Comparison of ENCODE assay signal across 8 cellular contexts in genomic region chr9:4986783-4987182, GRCh38. TPM values are rescaled to one million over a fixed set of nuclear protein-coding genes. Genes with fewer than 3 reads are reported as not detected.
DNase-seq lines count a peak whose midpoint lies in the region; ATAC-seq and TF ChIP-seq lines count a peak whose summit lies in the region.

No MANE protein-coding gene starts in this region.

- DNase-seq in AG04450 (ENCODE audit: low read depth, low spot score) = no peak
- DNase-seq in HCT116 (ENCODE audit: low read depth, low spot score) = no peak
- DNase-seq in naive thymus-derived CD4-positive, alpha-beta T cell = no peak
- no peak for DNase-seq in HK-2 (ENCODE audit: unreplicated experiment)
- no peak for DNase-seq in dermis blood vessel endothelial cell
- DNase-seq in 8988T = no peak

- BruUV-seq in HCT116 (replicated peaks; lab: Mats Ljungman, UMichigan) = no TSS peak

- no peak overlapping the region for H3K9ac ChIP-seq in HCT116 (ENCODE audit: low read length)

- RAD21 ChIA-PET in HCT116 (lab: Charles Lee; ENCODE audit: low non-redundant PET in 1 of 2, low total read pairs in 2 of 2, uncharacterized antibody in 2 of 2, unreplicated experiment in 2 of 2) = no interaction called here

- CTCF ChIA-PET in AG04450 (lab: Charles Lee) = interaction anchor here (0.7 to 5.8 kb wide), 22 partner anchors 12 to 614 kb away, joined by 3 to 54 read pairs (median 6); partner anchors contain the start of gene RCL1
- CTCF ChIA-PET in HCT116 (lab: Charles Lee) = interaction anchor here (1.2 to 1.4 kb wide), 3 partner anchors 194 to 237 kb away, joined by 3 to 5 read pairs (median 4); partner anchors contain the start of gene RCL1
- CTCF ChIA-PET in naive thymus-derived CD4-positive, alpha-beta T cell (lab: Charles Lee) = interaction anchor here (0.7 to 2.3 kb wide), 6 partner anchors 48 to 383 kb away, joined by 3 to 25 read pairs (median 6); no protein-coding TSS in a partner anchor

- peak overlapping the region; percentile 94; the same call in 1 of the 2 replicates for H3K4me2 ChIP-seq in HCT116 (ENCODE audit: low read length)

- no peak overlapping the region for H3K27ac ChIP-seq in AG04450 (ENCODE audit: low read depth, low read length)
- H3K27ac ChIP-seq in HCT116 (ENCODE audit: low read depth, low read length) = no peak overlapping the region
- no peak overlapping the region for H3K27ac ChIP-seq in naive thymus-derived CD4-positive, alpha-beta T cell (ENCODE audit: low read depth, low read length)

- H3K9me3 Mint-ChIP-seq in brain = peaks cover 0 to 2% (median 0%) of the 10 kb centered on the region in 5 experiments
- peaks cover 0 to 3% (median 0%) of the 10 kb centered on the region in 11 donors for H3K9me3 Mint-ChIP-seq in naive thymus-derived CD4-positive, alpha-beta T cell

- no peaks in the 10 kb centered on the region for H3K9me2 ChIP-seq in HCT116 (ENCODE audit: insufficient read depth)

- no peak overlapping the region for H2AFZ ChIP-seq in HCT116 (ENCODE audit: low read depth, low read length, poor library complexity, severe bottlenecking)

- H3K36me3 Mint-ChIP-seq in brain = peaks cover 8% of the 10 kb centered on the region
- H3K36me3 Mint-ChIP-seq in naive thymus-derived CD4-positive, alpha-beta T cell = peaks cover 0 to 17% (median 3%) of the 10 kb centered on the region in 5 donors

- H3K9me3 ChIP-seq in AG04450 (ENCODE audit: control insufficient read depth, insufficient read depth, low read length) (no peaks in the 10 kb centered on the region), HCT116 (ENCODE audit: control insufficient read depth in 1 of 2, insufficient read depth in 1 of 2, low read depth in 1 of 2, low read length in 2 of 2) (no peaks in the 10 kb centered on the region)
- H3K9me3 ChIP-seq in naive thymus-derived CD4-positive, alpha-beta T cell (ENCODE audit: control insufficient read depth in 2 of 3, low read length in 3 of 3) = no peaks in the 10 kb centered on the region

- H3K4me1 Mint-ChIP-seq in brain = peaks cover 36% of the 10 kb centered on the region
- H3K4me1 Mint-ChIP-seq in naive thymus-derived CD4-positive, alpha-beta T cell = peaks cover 23 to 34% (median 30%) of the 10 kb centered on the region in 7 donors

- H3K79me2 ChIP-seq in HCT116 (ENCODE audit: insufficient read depth, low read length) = no peaks in the 10 kb centered on the region; the same call in 1 of the 2 replicates

- intact Hi-C loops in HCT116 (cut with micrococcal nuclease) = loop anchor here (5.0 to 10.0 kb wide), 5 partner anchors 139 to 606 kb away; partner anchors contain the start of genes PLPP6 and SPATA6L
- intact Hi-C loops in naive thymus-derived CD4-positive, alpha-beta T cell (cut with micrococcal nuclease) = loop anchor here (5.0 to 10.0 kb wide), 7 partner anchors 244 to 1771 kb away; partner anchors contain the start of genes AK3 (in 1 of the 2), CD274 (in 1 of the 2), ERMP1 (in 1 of the 2) and KDM4C (in 1 of the 2)

- H3K27me3 ChIP-seq in AG04450 (ENCODE audit: control insufficient read depth, insufficient read depth, low read length) (no peaks in the 10 kb centered on the region), HCT116 (ENCODE audit: insufficient read depth, low read length) (no peaks in the 10 kb centered on the region)
- no peaks in the 10 kb centered on the region for H3K27me3 ChIP-seq in naive thymus-derived CD4-positive, alpha-beta T cell (ENCODE audit: control insufficient read depth in 2 of 2, insufficient read depth in 2 of 2, low read length in 2 of 2)

- ATAC-seq in HCT116 (no peak), HG03378 (IDR thresholded peaks at IDR 0.05; ENCODE audit: unreplicated experiment) (no peak)
- no peak for ATAC-seq in naive thymus-derived CD4-positive, alpha-beta T cell

- peaks cover 9 to 22% of the 10 kb centered on the region in 2 experiments for H3K4me1 ChIP-seq in HCT116 (ENCODE audit: control insufficient read depth in 1 of 2, insufficient read depth in 2 of 2, low read length in 2 of 2)
- peaks cover 20 to 32% of the 10 kb centered on the region in 2 donors for H3K4me1 ChIP-seq in naive thymus-derived CD4-positive, alpha-beta T cell (ENCODE audit: control insufficient read depth in 2 of 2, insufficient read depth in 2 of 2, low read length in 2 of 2)

- no peaks in the 10 kb centered on the region for H4K20me1 ChIP-seq in HCT116 (ENCODE audit: insufficient read depth)

- POLR2A ChIA-PET in AG04450 (lab: Yijun Ruan, JAX) = no interaction called here
- POLR2A ChIA-PET in HCT116 (lab: Charles Lee) = no interaction called here
- POLR2A ChIA-PET in naive thymus-derived CD4-positive, alpha-beta T cell (lab: Charles Lee) = interaction anchor here (0.9 to 2.6 kb wide), 3 partner anchors 14 to 224 kb away, joined by 3 to 13 read pairs (median 3); partner anchors contain the start of gene RCL1

- peaks cover 11% of the 10 kb centered on the region for H3K27me3 Mint-ChIP-seq in brain
- H3K27me3 Mint-ChIP-seq in naive thymus-derived CD4-positive, alpha-beta T cell = no peaks in the 10 kb centered on the region

- TF ChIP-seq RAD21 in HCT116 (IDR thresholded peaks at IDR 0.05; ENCODE audit: low read depth) = no peak

- peak overlapping the region in 4 of 5 experiments; percentile 36 to 94 (median 88) for H3K4me3 Mint-ChIP-seq in brain
- H3K4me3 Mint-ChIP-seq in naive thymus-derived CD4-positive, alpha-beta T cell = peak overlapping the region in 7 of 10 donors; percentile 1 to 98 (median 83)

- TF ChIP-seq CTCF in AG04450 (IDR thresholded peaks at IDR 0.05; ENCODE audit: low read depth, low read length) (no peak), HCT116 (IDR thresholded peaks at IDR 0.05 in 2 of 3, conservative IDR thresholded peaks at IDR 0.05 in 1 of 3; ENCODE audit: borderline replicate concordance in 1 of 3, insufficient read depth in 1 of 3, low read depth in 2 of 3, low read length in 2 of 3) (no peak), brain (conservative IDR thresholded peaks at IDR 0.05) (no peak)

- no peaks in the 10 kb centered on the region for H3K36me3 ChIP-seq in HCT116 (ENCODE audit: control insufficient read depth in 1 of 2, insufficient read depth in 2 of 2, low read length in 2 of 2)
- peaks cover 0 to 5% (median 2%) of the 10 kb centered on the region in 3 experiments for H3K36me3 ChIP-seq in naive thymus-derived CD4-positive, alpha-beta T cell (ENCODE audit: control insufficient read depth in 2 of 3, insufficient read depth in 3 of 3, low read length in 3 of 3)

- peak overlapping the region in 2 of 5 experiments; percentile 0 to 98 for H3K27ac Mint-ChIP-seq in brain
- peak overlapping the region in 1 of 9 donors; percentile 94 for H3K27ac Mint-ChIP-seq in naive thymus-derived CD4-positive, alpha-beta T cell

- no peak for TF ChIP-seq POLR2A in HCT116 (IDR thresholded peaks at IDR 0.05; ENCODE audit: borderline replicate concordance, extremely low read depth, insufficient read depth, insufficient read length)

- H3K4me3 ChIP-seq in AG04450 (ENCODE audit: low read depth, low read length) = peak overlapping the region; percentile 79
- H3K4me3 ChIP-seq in HCT116 (replicated peaks in 1 of 2; ENCODE audit: low read depth in 1 of 2, low read length in 2 of 2) = no peak overlapping the region
- H3K4me3 ChIP-seq in naive thymus-derived CD4-positive, alpha-beta T cell (ENCODE audit: low read length) = no peak overlapping the region

TF ChIP-seq in HCT116, 20 proteins besides CTCF, POLR2A, EP300 and RAD21:
- TF ChIP-seq SP1 (IDR thresholded peaks at IDR 0.05; ENCODE audit: low read depth) (no peak), YY1 (IDR thresholded peaks at IDR 0.05; ENCODE audit: extremely low read depth, insufficient replicate concordance, low read depth, low read length) (no peak), CBX3 (IDR thresholded peaks at IDR 0.05; ENCODE audit: low read depth) (no peak), EZH2phosphoT487 (IDR thresholded peaks at IDR 0.05; ENCODE audit: borderline replicate concordance) (no peak)
- TF ChIP-seq, protein P1, sequence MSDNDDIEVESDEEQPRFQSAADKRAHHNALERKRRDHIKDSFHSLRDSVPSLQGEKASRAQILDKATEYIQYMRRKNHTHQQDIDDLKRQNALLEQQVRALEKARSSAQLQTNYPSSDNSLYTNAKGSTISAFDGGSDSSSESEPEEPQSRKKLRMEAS (IDR thresholded peaks at IDR 0.05) = no peak
- TF ChIP-seq, protein P2, sequence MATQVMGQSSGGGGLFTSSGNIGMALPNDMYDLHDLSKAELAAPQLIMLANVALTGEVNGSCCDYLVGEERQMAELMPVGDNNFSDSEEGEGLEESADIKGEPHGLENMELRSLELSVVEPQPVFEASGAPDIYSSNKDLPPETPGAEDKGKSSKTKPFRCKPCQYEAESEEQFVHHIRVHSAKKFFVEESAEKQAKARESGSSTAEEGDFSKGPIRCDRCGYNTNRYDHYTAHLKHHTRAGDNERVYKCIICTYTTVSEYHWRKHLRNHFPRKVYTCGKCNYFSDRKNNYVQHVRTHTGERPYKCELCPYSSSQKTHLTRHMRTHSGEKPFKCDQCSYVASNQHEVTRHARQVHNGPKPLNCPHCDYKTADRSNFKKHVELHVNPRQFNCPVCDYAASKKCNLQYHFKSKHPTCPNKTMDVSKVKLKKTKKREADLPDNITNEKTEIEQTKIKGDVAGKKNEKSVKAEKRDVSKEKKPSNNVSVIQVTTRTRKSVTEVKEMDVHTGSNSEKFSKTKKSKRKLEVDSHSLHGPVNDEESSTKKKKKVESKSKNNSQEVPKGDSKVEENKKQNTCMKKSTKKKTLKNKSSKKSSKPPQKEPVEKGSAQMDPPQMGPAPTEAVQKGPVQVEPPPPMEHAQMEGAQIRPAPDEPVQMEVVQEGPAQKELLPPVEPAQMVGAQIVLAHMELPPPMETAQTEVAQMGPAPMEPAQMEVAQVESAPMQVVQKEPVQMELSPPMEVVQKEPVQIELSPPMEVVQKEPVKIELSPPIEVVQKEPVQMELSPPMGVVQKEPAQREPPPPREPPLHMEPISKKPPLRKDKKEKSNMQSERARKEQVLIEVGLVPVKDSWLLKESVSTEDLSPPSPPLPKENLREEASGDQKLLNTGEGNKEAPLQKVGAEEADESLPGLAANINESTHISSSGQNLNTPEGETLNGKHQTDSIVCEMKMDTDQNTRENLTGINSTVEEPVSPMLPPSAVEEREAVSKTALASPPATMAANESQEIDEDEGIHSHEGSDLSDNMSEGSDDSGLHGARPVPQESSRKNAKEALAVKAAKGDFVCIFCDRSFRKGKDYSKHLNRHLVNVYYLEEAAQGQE (IDR thresholded peaks at IDR 0.05; ENCODE audit: low read depth) = no peak

RNA-seq across cellular contexts. Expression of gene JAK2, which starts 1.7 kb away (rescaled TPM):
- polyA plus RNA-seq in AG04450 (2011; rRNA removed) (6.1 and 9.2 TPM in 2 replicates), brain (ENCODE audit: insufficient read depth, low read depth, low replicate concordance) (0.59 TPM)
- 7.7 and 16.0 TPM in 2 replicates for polyA minus RNA-seq in AG04450 (2011; rRNA and poly(A)+ RNA removed)
- total RNA-seq in HCT116 (2021; ENCODE audit: unreplicated experiment) (4.6 TPM), dermis blood vessel endothelial cell (8.2 TPM in 2 replicates)
- polyA plus RNA-seq in HCT116 (2012) = 0.86 and 1.6 TPM in 2 replicates
- 10 to 100 TPM; 11.7 to 76.0 (median 17.5) TPM for total RNA-seq in naive thymus-derived CD4-positive, alpha-beta T cell
- 1 to 10 TPM; 3.5 to 4.1 TPM for polyA plus RNA-seq in naive thymus-derived CD4-positive, alpha-beta T cell
